Comparison of ENCODE assay signal across 18 cellular contexts in the genomic region with DNA sequence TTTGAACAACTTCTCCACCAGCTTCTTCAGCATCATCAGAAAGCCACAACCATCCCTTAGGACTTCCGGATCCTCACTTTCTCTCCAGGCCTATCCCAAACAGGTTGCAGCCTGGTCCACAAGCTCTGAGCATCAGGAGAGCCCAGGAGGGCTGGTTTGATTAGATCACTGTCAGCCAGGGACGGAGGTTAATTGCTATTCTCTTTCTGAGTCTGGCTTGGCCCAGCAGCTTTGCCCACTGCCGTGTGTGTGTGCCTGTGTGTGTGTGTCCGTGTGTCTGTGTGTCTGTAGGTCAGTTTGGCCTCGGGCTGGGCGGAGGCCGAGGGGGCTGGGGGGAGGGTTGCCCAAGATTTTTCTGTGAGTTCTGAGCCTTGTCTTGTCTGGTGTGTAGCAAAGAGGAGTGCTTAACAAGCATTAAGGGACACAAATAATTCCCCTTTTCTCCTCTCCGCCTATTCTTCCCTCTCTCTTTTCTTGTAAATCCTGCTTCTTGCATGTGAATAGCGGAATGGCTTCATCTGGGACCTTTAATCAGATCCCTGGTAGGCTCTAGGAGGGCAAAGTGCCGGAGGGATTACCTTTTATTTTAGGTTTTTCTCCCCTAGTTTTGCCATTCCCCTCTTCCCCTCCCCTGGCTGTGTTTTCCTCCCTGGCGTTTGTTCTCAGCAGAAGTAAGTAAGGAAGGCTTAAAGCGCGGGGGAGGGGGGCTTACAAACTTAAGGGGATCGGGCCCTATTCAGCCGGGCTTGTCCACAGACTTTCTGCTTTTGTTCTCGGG.
"Had no signal": no experiment of that assay in that cellular context is flagged by ENCODE, and none has a peak within 500 bp of the region (broad histone marks: within the 10 kb centered on the region; RNA-seq: fewer than 3 reads in every experiment).

No MANE protein-coding gene starts in this region.

- ATAC-seq: activated T-helper 17 cell treated with anti-CD3 and anti-CD28 coated beads, Interleukin-2, amount 50 U/mL, for 72 hours; gastroesophageal sphincter; left ventricle myocardium superior; pancreas; stimulated activated naive CD8-positive, alpha-beta T cell treated with anti-CD3 and anti-CD28 coated beads, Interleukin-15, Interleukin-2, amounts not matched to agents 100 U/mL and 50 U/mL, for 24 hours had no signal

- H3K4me3 ChIP-seq: colonic mucosa, gastroesophageal sphincter, pancreas, suprapubic skin, upper lobe of left lung had no signal

- DNase-seq: activated CD4-positive, alpha-beta T cell treated with anti-CD3 and anti-CD28 coated beads, Interleukin-2, amount 10 ng/mL, durations not matched to agents 24 days and 14 days; activated naive CD4-positive, alpha-beta T cell treated with anti-CD3 and anti-CD28 coated beads for 36 hours; caudate nucleus; colonic mucosa; effector memory CD4-positive, alpha-beta T cell; left ventricle myocardium superior; nephron progenitor cell; pancreas; stimulated activated CD4-positive, alpha-beta T cell treated with anti-CD3 and anti-CD28 coated beads, Interleukin-12 subunit alpha, Interleukin-12 subunit beta, amount 100 ng/mL, for 4 hours; stimulated activated CD4-positive, alpha-beta T cell treated with anti-CD3 and anti-CD28 coated beads, Interleukin-2, amount 100 ng/mL, for 48 hours; stimulated activated CD8-positive, alpha-beta memory T cell treated with anti-CD3 and anti-CD28 coated beads, Interleukin-4, amount 100 ng/mL, for 48 hours; stimulated activated naive CD8-positive, alpha-beta T cell treated with anti-CD3 and anti-CD28 coated beads, Interleukin-15, Interleukin-2, amounts not matched to agents 100 U/mL and 50 U/mL, for 24 hours; T1000; upper lobe of left lung had no signal

- H3K27ac Mint-ChIP-seq: activated CD4-positive, alpha-beta T cell treated with anti-CD3 and anti-CD28 coated beads, Interleukin-2, amount 10 ng/mL, durations not matched to agents 24 days and 14 days; activated naive CD4-positive, alpha-beta T cell treated with anti-CD3 and anti-CD28 coated beads for 36 hours; activated T-helper 17 cell treated with anti-CD3 and anti-CD28 coated beads, Interleukin-2, amount 50 U/mL, for 72 hours; nephron progenitor cell had no signal

- H3K27ac ChIP-seq: colonic mucosa, epithelial cell of prostate, gastroesophageal sphincter, pancreas, suprapubic skin, upper lobe of left lung had no signal

- H3K4me3 Mint-ChIP-seq: activated CD4-positive, alpha-beta T cell treated with anti-CD3 and anti-CD28 coated beads, Interleukin-2, amount 10 ng/mL, durations not matched to agents 24 days and 14 days; activated naive CD4-positive, alpha-beta T cell treated with anti-CD3 and anti-CD28 coated beads for 36 hours; activated T-helper 17 cell treated with anti-CD3 and anti-CD28 coated beads, Interleukin-2, amount 50 U/mL, for 72 hours; nephron progenitor cell had no signal

- H3K9me3 ChIP-seq: colonic mucosa, pancreas, suprapubic skin, upper lobe of left lung had no signal

- H3K36me3 ChIP-seq: colonic mucosa, gastroesophageal sphincter, pancreas, suprapubic skin, upper lobe of left lung had no signal

- H3K4me1 ChIP-seq: colonic mucosa, gastroesophageal sphincter, pancreas, suprapubic skin, upper lobe of left lung had no signal

- H3K27me3 ChIP-seq: colonic mucosa had no signal

- H3K4me1 Mint-ChIP-seq: activated CD4-positive, alpha-beta T cell treated with anti-CD3 and anti-CD28 coated beads, Interleukin-2, amount 10 ng/mL, durations not matched to agents 24 days and 14 days; activated T-helper 17 cell treated with anti-CD3 and anti-CD28 coated beads, Interleukin-2, amount 50 U/mL, for 72 hours had no signal

- H3K9me3 Mint-ChIP-seq: activated CD4-positive, alpha-beta T cell treated with anti-CD3 and anti-CD28 coated beads, Interleukin-2, amount 10 ng/mL, durations not matched to agents 24 days and 14 days; activated naive CD4-positive, alpha-beta T cell treated with anti-CD3 and anti-CD28 coated beads for 36 hours; activated T-helper 17 cell treated with anti-CD3 and anti-CD28 coated beads, Interleukin-2, amount 50 U/mL, for 72 hours had no signal
